Comparison of ENCODE assay signal across 8 cellular contexts in the genomic region with DNA sequence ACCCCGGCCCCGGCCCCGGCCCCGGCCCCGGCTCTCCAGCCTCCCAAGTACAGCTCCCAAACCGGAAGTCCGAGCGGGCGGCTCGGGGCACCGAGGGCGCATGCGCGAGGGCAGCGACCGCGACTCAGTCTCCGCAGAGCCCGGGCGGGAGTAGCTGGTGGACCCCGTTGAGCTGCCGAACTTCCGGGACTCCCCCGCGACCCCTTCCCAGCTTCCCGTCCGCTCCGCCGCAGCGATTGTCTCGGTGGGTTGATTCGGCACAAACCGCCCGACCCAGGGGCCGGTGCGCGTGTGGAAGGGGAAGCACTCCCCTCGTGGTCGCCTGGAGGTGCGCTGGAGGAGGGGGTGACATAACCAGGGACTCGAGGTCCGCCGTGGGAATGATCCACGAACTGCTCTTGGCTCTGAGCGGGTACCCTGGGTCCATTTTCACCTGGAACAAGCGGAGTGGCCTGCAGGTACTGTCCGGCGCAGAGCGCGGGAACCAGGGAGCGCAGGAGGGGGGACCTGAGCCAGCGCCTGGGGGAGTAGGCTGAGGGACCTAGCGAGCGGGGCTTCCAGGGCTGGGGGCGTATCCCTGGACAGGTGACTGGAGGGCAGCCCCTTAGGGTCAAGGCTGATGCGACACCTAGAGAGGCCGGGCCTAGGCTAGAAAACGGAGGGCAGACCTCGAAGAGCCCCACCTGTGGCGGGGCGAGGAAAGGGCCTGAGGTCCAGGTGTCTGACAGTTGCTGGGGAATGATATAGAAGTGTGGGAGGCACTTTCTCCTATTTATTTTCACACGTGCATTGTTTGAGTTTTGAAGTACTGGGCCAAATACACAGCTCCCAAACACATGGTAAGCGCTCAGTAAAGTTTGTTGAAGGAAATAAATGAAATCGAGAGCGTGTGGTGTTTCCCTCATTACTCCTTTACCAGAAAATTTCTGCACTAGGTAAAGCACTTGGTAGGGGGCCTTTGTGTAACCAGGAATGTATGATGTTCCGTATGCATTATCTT. TPM values are rescaled to one million over a fixed set of nuclear protein-coding genes. Genes with fewer than 3 reads are reported as not detected.
DNase-seq lines count a peak whose midpoint lies in the region; ATAC-seq, FAIRE-seq and TF ChIP-seq lines count a peak whose summit lies in the region.

A gene with protein sequence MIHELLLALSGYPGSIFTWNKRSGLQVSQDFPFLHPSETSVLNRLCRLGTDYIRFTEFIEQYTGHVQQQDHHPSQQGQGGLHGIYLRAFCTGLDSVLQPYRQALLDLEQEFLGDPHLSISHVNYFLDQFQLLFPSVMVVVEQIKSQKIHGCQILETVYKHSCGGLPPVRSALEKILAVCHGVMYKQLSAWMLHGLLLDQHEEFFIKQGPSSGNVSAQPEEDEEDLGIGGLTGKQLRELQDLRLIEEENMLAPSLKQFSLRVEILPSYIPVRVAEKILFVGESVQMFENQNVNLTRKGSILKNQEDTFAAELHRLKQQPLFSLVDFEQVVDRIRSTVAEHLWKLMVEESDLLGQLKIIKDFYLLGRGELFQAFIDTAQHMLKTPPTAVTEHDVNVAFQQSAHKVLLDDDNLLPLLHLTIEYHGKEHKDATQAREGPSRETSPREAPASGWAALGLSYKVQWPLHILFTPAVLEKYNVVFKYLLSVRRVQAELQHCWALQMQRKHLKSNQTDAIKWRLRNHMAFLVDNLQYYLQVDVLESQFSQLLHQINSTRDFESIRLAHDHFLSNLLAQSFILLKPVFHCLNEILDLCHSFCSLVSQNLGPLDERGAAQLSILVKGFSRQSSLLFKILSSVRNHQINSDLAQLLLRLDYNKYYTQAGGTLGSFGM (plus strand): TSS at position 127 of the 1,000 bp plus-strand sequence. CDS start 254 bp downstream, at position 381.
A gene (minus strand): TSS at position 69 of the 1,000 bp plus-strand sequence. CDS start 1,130 bp downstream, outside the sequence.

- peaks cover 6% of the 10 kb centered on the region for H3K36me3 ChIP-seq in bronchial epithelial cell (ENCODE audit: control insufficient read depth, insufficient read depth, low read length)
- peaks cover 0 to 20% (median 16%) of the 10 kb centered on the region in 6 donors for H3K36me3 ChIP-seq in spleen

- TF ChIP-seq CTCF in VCaP (conservative IDR thresholded peaks at IDR 0.05) (peak; percentile 66), bronchial epithelial cell (IDR thresholded peaks at IDR 0.05; ENCODE audit: insufficient read depth, low read length, severe bottlenecking) (peak; percentile 66), spleen (IDR thresholded peaks at IDR 0.05 in 8 of 11, conservative IDR thresholded peaks at IDR 0.05 in 3 of 11) (peak in 7 of 11 experiments; percentile 3 to 47 (median 12))

- no peak for FAIRE-seq in bronchial epithelial cell (lab: Jason Lieb, UNC)

- peak; percentile 73 to 86 (median 78) for DNase-seq in NCI-H1417 (lab: John Stamatoyannopoulos, UW)
- no peak for DNase-seq in NCI-H1417 treated with DMSO at 0.1 percent for 48 hours (lab: John Stamatoyannopoulos, UW)
- peak; percentile 90 for DNase-seq in NCI-H2171 treated with DMSO at 0.1 percent for 48 hours (lab: John Stamatoyannopoulos, UW)
- DNase-seq in bronchial epithelial cell (ENCODE audit: low read depth) = peak; percentile 53
- DNase-seq in iPS-NIHi7 (ENCODE audit: extremely low spot score) = peak; percentile 99
- peak; percentile 96 for DNase-seq in spleen

- H3K27me3 ChIP-seq in bronchial epithelial cell (ENCODE audit: control insufficient read depth, insufficient read depth, low read length) = no peaks in the 10 kb centered on the region
- H3K27me3 ChIP-seq in spleen (replicated peaks in 1 of 7) = no peaks in the 10 kb centered on the region

- peaks cover 0 to 24% (median 1%) of the 10 kb centered on the region in 8 donors for H3K9me3 ChIP-seq in spleen

- peak within 1 kb of the TSS; percentile 77 for H3K27ac ChIP-seq in VCaP
- peak within 1 kb of the TSS; percentile 61 to 89 (median 79) for H3K27ac ChIP-seq in spleen

- 2 to 9% (median 3%) methylated on average over 21 to 66 of the region's 66 CpGs for WGBS in spleen, 5 donors

- H3K4me3 ChIP-seq in bronchial epithelial cell (ENCODE audit: low read depth, low read length) (peak within 1 kb of the TSS; percentile 94), spleen (peak within 1 kb of the TSS; percentile 62 to 95 (median 89))

- peak; percentile 73 for ATAC-seq in HG02981 (IDR thresholded peaks at IDR 0.05; ENCODE audit: unreplicated experiment)

- peaks cover 16 to 50% (median 40%) of the 10 kb centered on the region in 6 donors for H3K4me1 ChIP-seq in spleen

- intact Hi-C loops in spleen (cut with DNase I; ENCODE audit: low total_unique reads) = no loop called here

- TF ChIP-seq POLR2A in spleen (IDR thresholded peaks at IDR 0.05) = no peak

RNA-seq across cellular contexts. Expression of the first gene that starts in this region (rescaled TPM):
- total RNA-seq in bronchial epithelial cell (13.7 and 17.4 TPM in 2 replicates), spleen (10 to 100 TPM; 13.6 to 22.1 (median 19.0) TPM)
- 1 to 10 TPM; 2.5 to 4.3 (median 3.2) TPM for polyA plus RNA-seq in spleen

RNA-seq across cellular contexts. Expression of the second gene that starts in this region (rescaled TPM):
- total RNA-seq in bronchial epithelial cell = 32.9 and 36.6 TPM in 2 replicates
- total RNA-seq in spleen = 10 to 100 TPM; 21.2 to 33.4 (median 25.4) TPM
- polyA plus RNA-seq in spleen = 1 to 10 TPM; 4.6 to 7.9 (median 5.4) TPM

Comparison
In these comparisons a context has a peak if more than half of its experiments do, and no peak if none do; other contexts are left out.
1. CTCF ChIP-seq: peak in every context shown above with its lines; median percentile 66 in VCaP; 66 in bronchial epithelial cell; 12 in spleen.